Comparison of ENCODE assay signal across 9 cellular contexts in genomic region chrX:20320461-20321159, GRCh38. TPM values are rescaled to one million over a fixed set of nuclear protein-coding genes. Genes with fewer than 3 reads are reported as not detected.
DNase-seq lines count a peak whose midpoint lies in the region; ATAC-seq and TF ChIP-seq lines count a peak whose summit lies in the region.
"Had no signal": no experiment of that assay in that cellular context is flagged by ENCODE, and none has a peak within 500 bp of the region (broad histone marks: within the 10 kb centered on the region; RNA-seq: fewer than 3 reads in every experiment).

No MANE protein-coding gene starts in this region.

- peak; percentile 99 for ATAC-seq in GM18498 (IDR thresholded peaks at IDR 0.05; ENCODE audit: unreplicated experiment)
- ATAC-seq in GM21360 (IDR thresholded peaks at IDR 0.05; ENCODE audit: unreplicated experiment) = peak; percentile 97
- peak; percentile 97 for ATAC-seq in HG03460 (IDR thresholded peaks at IDR 0.05; ENCODE audit: unreplicated experiment)
- no peak for ATAC-seq in gastrocnemius medialis

- no peak overlapping the region for H3K4me3 ChIP-seq in gastrocnemius medialis
- H3K4me3 ChIP-seq in esophagus squamous epithelium = no peak overlapping the region
- H3K4me3 ChIP-seq: skin epidermis had no signal

- H3K36me3 ChIP-seq in gastrocnemius medialis (no peaks in the 10 kb centered on the region), esophagus squamous epithelium (no peaks in the 10 kb centered on the region)

- DNase-seq in activated T-cell treated with anti-CD3 and anti-CD28 coated beads, Interleukin-2, amount 50 U/mL, for 24 hours = no peak
- DNase-seq in osteocyte (ENCODE audit: extremely low spot score, unreplicated experiment) = no peak
- no peak for DNase-seq in gastrocnemius medialis
- DNase-seq in AG08396 (ENCODE audit: low spot score) = no peak
- no peak for DNase-seq in esophagus squamous epithelium (lab: John Stamatoyannopoulos, UW)

- H3K4me1 ChIP-seq in gastrocnemius medialis (peaks cover 5 to 13% of the 10 kb centered on the region in 2 donors), esophagus squamous epithelium (no peaks in the 10 kb centered on the region)

- peak overlapping the region; percentile 37 for H3K4me3 Mint-ChIP-seq in activated T-cell treated with anti-CD3 and anti-CD28 coated beads, Interleukin-2, amount 50 U/mL, for 24 hours
- H3K4me3 Mint-ChIP-seq in osteocyte (ENCODE audit: unreplicated experiment) = no peak overlapping the region

- no peaks in the 10 kb centered on the region for H3K27me3 ChIP-seq in gastrocnemius medialis
- no peaks in the 10 kb centered on the region for H3K27me3 ChIP-seq in esophagus squamous epithelium

- TF ChIP-seq CTCF in osteocyte (IDR thresholded peaks at IDR 0.05) (no peak), gastrocnemius medialis (IDR thresholded peaks at IDR 0.05 in 4 of 5, conservative IDR thresholded peaks at IDR 0.05 in 1 of 5) (no peak), esophagus squamous epithelium (IDR thresholded peaks at IDR 0.05) (no peak)

- 36 to 46% methylated on average over 12 of the region's 12 CpGs for WGBS in esophagus squamous epithelium, 2 donors

- H3K36me3 Mint-ChIP-seq in activated T-cell treated with anti-CD3 and anti-CD28 coated beads, Interleukin-2, amount 50 U/mL, for 24 hours (ENCODE audit: low read depth) = no peaks in the 10 kb centered on the region
- H3K36me3 Mint-ChIP-seq in osteocyte (ENCODE audit: unreplicated experiment) = no peaks in the 10 kb centered on the region

- H3K27ac Mint-ChIP-seq in activated T-cell treated with anti-CD3 and anti-CD28 coated beads, Interleukin-2, amount 50 U/mL, for 24 hours = no peak overlapping the region
- no peak overlapping the region for H3K27ac Mint-ChIP-seq in osteocyte (ENCODE audit: unreplicated experiment)

- in situ Hi-C loops in gastrocnemius medialis (cut with MboI; ENCODE audit: low sequenced_read_pairs in 4 of 4) = no loop called here

- peaks cover 15% of the 10 kb centered on the region for H3K27me3 Mint-ChIP-seq in activated T-cell treated with anti-CD3 and anti-CD28 coated beads, Interleukin-2, amount 50 U/mL, for 24 hours
- H3K27me3 Mint-ChIP-seq in osteocyte (ENCODE audit: unreplicated experiment) = no peaks in the 10 kb centered on the region

- no peak for TF ChIP-seq POLR2A in gastrocnemius medialis (IDR thresholded peaks at IDR 0.05)
- no peak for TF ChIP-seq POLR2A in esophagus squamous epithelium (IDR thresholded peaks at IDR 0.05)

- intact Hi-C loops in gastrocnemius medialis (cut with DNase I; ENCODE audit: low total_unique reads) = no loop called here
- intact Hi-C loops in esophagus squamous epithelium (cut with DNase I) = no loop called here

- H3K9me3 Mint-ChIP-seq in activated T-cell treated with anti-CD3 and anti-CD28 coated beads, Interleukin-2, amount 50 U/mL, for 24 hours = no peaks in the 10 kb centered on the region
- peaks cover 8% of the 10 kb centered on the region for H3K9me3 Mint-ChIP-seq in osteocyte (ENCODE audit: unreplicated experiment)

- H3K4me1 Mint-ChIP-seq in activated T-cell treated with anti-CD3 and anti-CD28 coated beads, Interleukin-2, amount 50 U/mL, for 24 hours (ENCODE audit: low read depth) = peaks cover 23% of the 10 kb centered on the region
- no peaks in the 10 kb centered on the region for H3K4me1 Mint-ChIP-seq in osteocyte (ENCODE audit: unreplicated experiment)

- H3K9me3 ChIP-seq in gastrocnemius medialis (no peaks in the 10 kb centered on the region), esophagus squamous epithelium (no peaks in the 10 kb centered on the region)

- H3K27ac ChIP-seq in gastrocnemius medialis (no peak overlapping the region), esophagus squamous epithelium (no peak overlapping the region)

RNA-seq across cellular contexts. Expression of gene RPS6KA3, which starts 53.9 kb away (rescaled TPM):
- 21.8 TPM in 2 replicates for total RNA-seq in osteocyte
- total RNA-seq in gastrocnemius medialis = 10 to 100 TPM; 53.1 to 91.0 (median 66.0) TPM
- total RNA-seq in esophagus squamous epithelium = 10 to 100 TPM; 15.8 to 30.9 (median 29.7) TPM

Comparison
In these comparisons a context has a peak if more than half of its experiments do, and no peak if none do; other contexts are left out.
1. ATAC-seq: peak in GM18498 (single experiment), GM21360 (single experiment) and HG03460 (single experiment); none in gastrocnemius medialis (0 of 2).